In the genomic region with DNA sequence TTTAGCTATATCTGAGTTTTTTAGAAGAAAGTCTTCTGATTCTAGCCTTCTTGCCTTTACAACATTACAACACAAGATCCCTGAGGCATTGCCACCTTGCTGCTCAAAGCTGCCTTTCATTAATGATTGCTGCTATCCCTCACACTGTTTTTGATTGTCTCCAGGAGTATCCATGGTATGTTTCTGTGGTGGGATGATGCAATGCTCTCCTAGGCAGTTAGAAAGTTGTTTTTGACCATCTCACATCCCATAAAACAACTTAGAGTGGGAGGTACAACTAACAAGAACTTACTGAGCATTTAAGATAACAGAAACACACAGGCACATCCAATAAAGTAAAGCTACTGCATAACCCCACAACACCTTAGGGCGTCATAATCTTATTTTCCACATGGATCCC, we compare ENCODE assay signal across 12 cellular contexts.
"Had no signal": no experiment of that assay in that cellular context is flagged by ENCODE, and none has a peak within 500 bp of the region (broad histone marks: within the 10 kb centered on the region; RNA-seq: fewer than 3 reads in every experiment).

No MANE protein-coding gene starts in this region.

- H3K27me3 ChIP-seq: ascending aorta, sigmoid colon, tibial artery, uterus had no signal

- H3K36me3 Mint-ChIP-seq: stimulated activated naive B cell treated with anti-CD40 and anti-IgM and Interleukin-4, amounts not matched to agents 10 μg/mL and 1 μg/mL and 100 μg/mL, for 72 hours had no signal

- H3K9me3 ChIP-seq: ascending aorta, sigmoid colon, tibial artery, uterus had no signal

- H3K4me3 ChIP-seq: ascending aorta, sigmoid colon, tibial artery, uterus had no signal

- H3K27ac ChIP-seq: ascending aorta, sigmoid colon, tibial artery, uterus had no signal

- H3K27me3 Mint-ChIP-seq: activated B cell treated with CpG ODN at 0.5 μM for 24 hours; activated CD4-positive, alpha-beta T cell treated with anti-CD3 and anti-CD28 coated beads, Interleukin-2, amount 10 ng/mL, durations not matched to agents 7 days and 5 days; activated naive CD8-positive, alpha-beta T cell treated with anti-CD3 and anti-CD28 coated beads, Interleukin-2, amount 50 U/mL, for 24 hours; stimulated activated naive B cell treated with anti-CD40 and anti-IgM and Interleukin-4, amounts not matched to agents 10 μg/mL and 1 μg/mL and 100 μg/mL, for 72 hours had no signal

- H3K4me1 ChIP-seq: ascending aorta, sigmoid colon, tibial artery, uterus had no signal

- H3K9me3 Mint-ChIP-seq: activated B cell treated with CpG ODN at 0.5 μM for 24 hours; activated CD4-positive, alpha-beta T cell treated with anti-CD3 and anti-CD28 coated beads, Interleukin-2, amount 10 ng/mL, durations not matched to agents 7 days and 5 days; stimulated activated naive B cell treated with anti-CD40 and anti-IgM and Interleukin-4, amounts not matched to agents 10 μg/mL and 1 μg/mL and 100 μg/mL, for 72 hours had no signal

- H3K4me3 Mint-ChIP-seq: activated B cell treated with CpG ODN at 0.5 μM for 24 hours; activated CD4-positive, alpha-beta T cell treated with anti-CD3 and anti-CD28 coated beads, Interleukin-2, amount 10 ng/mL, durations not matched to agents 7 days and 5 days; activated naive CD8-positive, alpha-beta T cell treated with anti-CD3 and anti-CD28 coated beads, Interleukin-2, amount 50 U/mL, for 24 hours; neural crest cell; stimulated activated naive B cell treated with anti-CD40 and anti-IgM and Interleukin-4, amounts not matched to agents 10 μg/mL and 1 μg/mL and 100 μg/mL, for 72 hours had no signal

- H3K4me1 Mint-ChIP-seq: activated B cell treated with CpG ODN at 0.5 μM for 24 hours; activated CD4-positive, alpha-beta T cell treated with anti-CD3 and anti-CD28 coated beads, Interleukin-2, amount 10 ng/mL, durations not matched to agents 7 days and 5 days; activated naive CD8-positive, alpha-beta T cell treated with anti-CD3 and anti-CD28 coated beads, Interleukin-2, amount 50 U/mL, for 24 hours; stimulated activated naive B cell treated with anti-CD40 and anti-IgM and Interleukin-4, amounts not matched to agents 10 μg/mL and 1 μg/mL and 100 μg/mL, for 72 hours had no signal

- ATAC-seq: activated naive CD8-positive, alpha-beta T cell treated with anti-CD3 and anti-CD28 coated beads, Interleukin-2, amount 50 U/mL, for 24 hours; stimulated activated naive B cell treated with anti-CD40 and anti-IgM and Interleukin-4, amounts not matched to agents 10 μg/mL and 1 μg/mL and 100 μg/mL, for 72 hours had no signal

- H3K27ac Mint-ChIP-seq: activated B cell treated with CpG ODN at 0.5 μM for 24 hours; activated CD4-positive, alpha-beta T cell treated with anti-CD3 and anti-CD28 coated beads, Interleukin-2, amount 10 ng/mL, durations not matched to agents 7 days and 5 days; activated naive CD8-positive, alpha-beta T cell treated with anti-CD3 and anti-CD28 coated beads, Interleukin-2, amount 50 U/mL, for 24 hours; stimulated activated naive B cell treated with anti-CD40 and anti-IgM and Interleukin-4, amounts not matched to agents 10 μg/mL and 1 μg/mL and 100 μg/mL, for 72 hours had no signal

- H3K36me3 ChIP-seq: ascending aorta, sigmoid colon, tibial artery, uterus had no signal

- DNase-seq: activated B cell treated with CpG ODN at 0.5 μM for 24 hours; activated CD4-positive, alpha-beta T cell treated with anti-CD3 and anti-CD28 coated beads, Interleukin-2, amount 10 ng/mL, durations not matched to agents 7 days and 5 days; activated naive CD4-positive, alpha-beta T cell treated with Interleukin-2 at 50 U/mL for 16 hours; activated naive CD8-positive, alpha-beta T cell treated with anti-CD3 and anti-CD28 coated beads, Interleukin-2, amount 50 U/mL, for 24 hours; activated T-cell treated with anti-CD3 and anti-CD28 coated beads for 4 hours; hippocampal formation; sigmoid colon; stimulated activated naive B cell treated with anti-CD40 and anti-IgM and Interleukin-4, amounts not matched to agents 10 μg/mL and 1 μg/mL and 100 μg/mL, for 72 hours; tibial artery; uterus had no signal
